27 cellular contexts compared by ENCODE assay signal in genomic region chr11:102377891-102378290, GRCh38.
"Had no signal": no experiment of that assay in that cellular context is flagged by ENCODE, and none has a peak within 500 bp of the region (broad histone marks: within the 10 kb centered on the region; RNA-seq: fewer than 3 reads in every experiment).

No MANE protein-coding gene starts in this region.

- H3K27me3 ChIP-seq: cardiac muscle cell, MG63, SJSA1 had no signal

- H3K4me3 Mint-ChIP-seq: activated CD4-positive, alpha-beta memory T cell treated with anti-CD3 and anti-CD28 coated beads for 36 hours; activated CD4-positive, alpha-beta T cell treated with anti-CD3 and anti-CD28 coated beads, Interleukin-2, amount 10 ng/mL, durations not matched to agents 24 days and 14 days; activated T-cell treated with anti-CD3 and anti-CD28 coated beads, Interleukin-2, amount 50 U/mL, for 4 hours; brain; IgD-negative memory B cell; T-helper 1 cell treated with Interleukin-12 subunit alpha and Interleukin-12 subunit beta and Interleukin-4 antibody, amounts not matched to agents 30 μg/mL and 1 μg/mL, for 36 hours; WTC11 had no signal

- H3K9me3 Mint-ChIP-seq: activated CD4-positive, alpha-beta memory T cell treated with anti-CD3 and anti-CD28 coated beads for 36 hours; activated CD4-positive, alpha-beta T cell treated with anti-CD3 and anti-CD28 coated beads, Interleukin-2, amount 10 ng/mL, durations not matched to agents 24 days and 14 days; activated T-cell treated with anti-CD3 and anti-CD28 coated beads, Interleukin-2, amount 50 U/mL, for 4 hours; activated T-helper 2 cell treated with anti-CD3 and anti-CD28 coated beads, Interferon-gamma antibody, Interleukin-2, Interleukin-4, amounts not matched to agents 10 μg/mL and 5 μg/mL and 100 μg/mL, durations not matched to agents 14 hours and 24 hours and 36 hours; IgD-negative memory B cell; T-helper 1 cell treated with Interleukin-12 subunit alpha and Interleukin-12 subunit beta and Interleukin-4 antibody, amounts not matched to agents 30 μg/mL and 1 μg/mL, for 36 hours; WTC11 had no signal

- H3K27ac ChIP-seq: cardiac muscle cell, KMS-11, SJSA1 had no signal

- H3K9me3 ChIP-seq: MG63, SJSA1 had no signal

- H3K9ac ChIP-seq: KMS-11 had no signal

- H3K36me3 Mint-ChIP-seq: IgD-negative memory B cell had no signal

- H3K4me1 Mint-ChIP-seq: brain had no signal

- H3K4me3 ChIP-seq: cardiac muscle cell, MG63, SJSA1 had no signal

- FAIRE-seq: RCC 7860 had no signal

- H3K27me3 Mint-ChIP-seq: activated CD4-positive, alpha-beta memory T cell treated with anti-CD3 and anti-CD28 coated beads for 36 hours; activated CD4-positive, alpha-beta T cell treated with anti-CD3 and anti-CD28 coated beads, Interleukin-2, amount 10 ng/mL, durations not matched to agents 24 days and 14 days; brain; IgD-negative memory B cell had no signal

- DNase-seq: activated CD4-positive, alpha-beta memory T cell treated with anti-CD3 and anti-CD28 coated beads for 36 hours; activated CD4-positive, alpha-beta T cell treated with anti-CD3 and anti-CD28 coated beads, Interleukin-2, amount 10 ng/mL, durations not matched to agents 24 days and 14 days; activated CD4-positive, CD25-positive, alpha-beta regulatory T cell treated with anti-CD3 and anti-CD28 coated beads, Interleukin-2, amount 50 U/mL, for 72 hours; activated CD8-positive, alpha-beta memory T cell treated with anti-CD3 and anti-CD28 coated beads for 24 hours; activated gamma-delta T cell treated with Interleukin-2 at 50 U/mL for 16 hours; activated naive CD4-positive, alpha-beta T cell treated with anti-CD3 and anti-CD28 coated beads, Interleukin-2, amount 50 U/mL, for 16 hours; activated T-cell treated with anti-CD3 and anti-CD28 coated beads, Interleukin-2, amount 50 U/mL, for 4 hours; aorta; MG63; NCI-H1105 treated with DMSO at 0.1 percent for 48 hours; NCI-H1436 treated with DMSO at 0.1 percent for 48 hours; NCI-H187; NCI-H2081; NCI-H510A treated with DMSO at 0.1 percent for 48 hours; NCI-H69; NK-92 treated with Interleukin-12 subunit alpha and Interleukin-12 subunit beta, amount 100 ng/mL, for 24 hours; OCI-M1; SHP77 had no signal

- H3K4me2 ChIP-seq: KMS-11 had no signal

- H3K27ac Mint-ChIP-seq: activated CD4-positive, alpha-beta memory T cell treated with anti-CD3 and anti-CD28 coated beads for 36 hours; activated CD4-positive, alpha-beta T cell treated with anti-CD3 and anti-CD28 coated beads, Interleukin-2, amount 10 ng/mL, durations not matched to agents 24 days and 14 days; activated T-helper 2 cell treated with anti-CD3 and anti-CD28 coated beads, Interferon-gamma antibody, Interleukin-2, Interleukin-4, amounts not matched to agents 10 μg/mL and 5 μg/mL and 100 μg/mL, durations not matched to agents 14 hours and 24 hours and 36 hours; brain; IgD-negative memory B cell; T-helper 1 cell treated with Interleukin-12 subunit alpha and Interleukin-12 subunit beta and Interleukin-4 antibody, amounts not matched to agents 30 μg/mL and 1 μg/mL, for 36 hours; WTC11 had no signal
